Comparison of ENCODE assay signal across 22 cellular contexts in genomic region chr11:44638032-44638431, GRCh38.
"Had no signal": no experiment of that assay in that cellular context is flagged by ENCODE, and none has a peak within 500 bp of the region (broad histone marks: within the 10 kb centered on the region; RNA-seq: fewer than 3 reads in every experiment).

No MANE protein-coding gene starts in this region.

- H3K4me3 Mint-ChIP-seq: activated CD4-positive, alpha-beta T cell treated with anti-CD3 and anti-CD28 coated beads for 36 hours; activated naive CD4-positive, alpha-beta T cell treated with anti-CD3 and anti-CD28 coated beads, Interleukin-2, amount 10 ng/mL, durations not matched to agents 7 days and 5 days; activated naive CD8-positive, alpha-beta T cell treated with anti-CD3 and anti-CD28 coated beads, Interleukin-2, amount 50 U/mL, for 24 hours; brain; naive B cell; neural crest cell; stimulated activated memory B cell treated with anti-CD40 and anti-IgM and Interleukin-4, amounts not matched to agents 10 μg/mL and 1 μg/mL and 100 μg/mL, for 72 hours; T-helper 17 cell; WTC11 had no signal

- H3K27me3 ChIP-seq: hepatocyte had no signal

- H3K4me1 Mint-ChIP-seq: activated CD4-positive, alpha-beta T cell treated with anti-CD3 and anti-CD28 coated beads for 36 hours; stimulated activated memory B cell treated with anti-CD40 and anti-IgM and Interleukin-4, amounts not matched to agents 10 μg/mL and 1 μg/mL and 100 μg/mL, for 72 hours had no signal

- H3K36me3 ChIP-seq: tibial artery had no signal

- FAIRE-seq: urothelium cell line had no signal

- H3K27ac Mint-ChIP-seq: activated CD4-positive, alpha-beta T cell treated with anti-CD3 and anti-CD28 coated beads for 36 hours; activated naive CD4-positive, alpha-beta T cell treated with anti-CD3 and anti-CD28 coated beads, Interleukin-2, amount 10 ng/mL, durations not matched to agents 7 days and 5 days; activated naive CD8-positive, alpha-beta T cell treated with anti-CD3 and anti-CD28 coated beads, Interleukin-2, amount 50 U/mL, for 24 hours; activated T-helper 2 cell treated with anti-CD3 and anti-CD28 coated beads, Interferon-gamma antibody, Interleukin-2, Interleukin-4, amounts not matched to agents 10 μg/mL and 5 μg/mL and 100 μg/mL, durations not matched to agents 14 hours and 24 hours and 36 hours; brain; naive B cell; progenitor cell of endocrine pancreas; stimulated activated memory B cell treated with anti-CD40 and anti-IgM and Interleukin-4, amounts not matched to agents 10 μg/mL and 1 μg/mL and 100 μg/mL, for 72 hours; T-helper 17 cell; WTC11 had no signal

- DNase-seq: activated CD4-positive, alpha-beta T cell treated with anti-CD3 and anti-CD28 coated beads for 36 hours; activated CD4-positive, alpha-beta T cell treated with anti-CD3 and anti-CD28 coated beads, Interleukin-2, amount 50 U/mL, for 48 hours; activated naive CD4-positive, alpha-beta T cell treated with anti-CD3 and anti-CD28 coated beads, Interleukin-2, amount 10 ng/mL, durations not matched to agents 7 days and 5 days; activated naive CD8-positive, alpha-beta T cell treated with anti-CD3 and anti-CD28 coated beads, Interleukin-2, amount 50 U/mL, for 24 hours; activated T-cell treated with anti-CD3 and anti-CD28 coated beads, Interleukin-2, amount 50 U/mL, for 1 hour; anterior cingulate cortex; cortex of kidney; effector CD8-positive, alpha-beta T cell; naive B cell; stimulated activated CD4-positive, alpha-beta T cell treated with anti-CD3 and anti-CD28 coated beads, Interleukin-4, amount 100 ng/mL, for 4 hours; T-helper 17 cell had no signal

- ATAC-seq: activated CD4-positive, alpha-beta T cell treated with anti-CD3 and anti-CD28 coated beads for 36 hours; activated naive CD8-positive, alpha-beta T cell treated with anti-CD3 and anti-CD28 coated beads, Interleukin-2, amount 50 U/mL, for 24 hours; right cardiac atrium; stimulated activated memory B cell treated with anti-CD40 and anti-IgM and Interleukin-4, amounts not matched to agents 10 μg/mL and 1 μg/mL and 100 μg/mL, for 72 hours; T-helper 17 cell; WTC11 had no signal

- H3K36me3 Mint-ChIP-seq: brain; naive B cell; stimulated activated memory B cell treated with anti-CD40 and anti-IgM and Interleukin-4, amounts not matched to agents 10 μg/mL and 1 μg/mL and 100 μg/mL, for 72 hours had no signal

- H3K4me3 ChIP-seq: hepatocyte, lung, tibial artery had no signal

- H3K27ac ChIP-seq: hepatocyte, tibial artery had no signal
